Comparison of ENCODE assay signal across 24 cellular contexts in the genomic region with DNA sequence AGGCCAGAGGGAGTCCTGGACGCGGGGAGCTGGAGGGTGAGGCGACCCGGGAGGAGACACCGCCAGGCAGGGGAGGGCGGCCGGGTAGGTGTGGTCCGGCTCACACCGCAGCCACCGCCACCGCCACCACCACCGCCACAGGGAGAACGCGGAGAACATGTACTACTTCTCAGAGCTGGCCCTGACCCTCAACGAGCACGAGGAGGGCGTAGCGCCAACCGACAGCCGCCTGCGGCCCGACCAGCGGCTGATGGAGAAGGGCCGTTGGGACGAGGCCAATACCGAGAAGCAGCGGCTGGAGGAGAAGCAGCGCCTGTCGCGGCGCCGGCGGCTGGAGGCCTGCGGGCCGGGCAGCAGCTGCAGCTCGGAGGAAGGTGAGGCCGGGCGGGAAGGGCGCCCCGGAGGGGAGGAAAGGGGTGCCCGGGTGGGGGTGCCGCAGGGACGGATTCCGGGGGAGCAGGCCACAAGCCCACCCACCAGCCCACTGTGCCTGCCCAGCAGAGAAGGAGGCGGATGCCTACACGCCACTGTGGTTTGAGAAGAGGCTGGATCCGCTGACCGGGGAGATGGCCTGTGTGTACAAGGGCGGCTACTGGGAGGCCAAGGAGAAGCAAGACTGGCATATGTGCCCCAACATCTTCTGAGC.
"Had no signal": no experiment of that assay in that cellular context is flagged by ENCODE, and none has a peak within 500 bp of the region (broad histone marks: within the 10 kb centered on the region; RNA-seq: fewer than 3 reads in every experiment).

No MANE protein-coding gene starts in this region.

- H3K36me3 ChIP-seq: vagina had no signal

- H3K4me3 ChIP-seq: coronary artery, spleen, thoracic aorta, vagina had no signal

- H3K4me3 Mint-ChIP-seq: activated T-cell treated with anti-CD3 and anti-CD28 coated beads, Interleukin-2, amount 50 U/mL, for 72 hours; effector memory CD8-positive, alpha-beta T cell; immature natural killer cell; memory B cell; naive thymus-derived CD4-positive, alpha-beta T cell had no signal

- H3K27ac ChIP-seq: coronary artery, spleen, thoracic aorta, vagina, VCaP had no signal

- H3K27me3 Mint-ChIP-seq: effector memory CD8-positive, alpha-beta T cell; memory B cell; naive thymus-derived CD4-positive, alpha-beta T cell had no signal

- H3K9me3 Mint-ChIP-seq: activated naive CD4-positive, alpha-beta T cell treated with anti-CD3 and anti-CD28 coated beads, Interleukin-2, amount 50 U/mL, for 72 hours; activated T-cell treated with anti-CD3 and anti-CD28 coated beads, Interleukin-2, amount 50 U/mL, for 72 hours; effector memory CD8-positive, alpha-beta T cell; immature natural killer cell; memory B cell had no signal

- H3K27ac Mint-ChIP-seq: activated naive CD4-positive, alpha-beta T cell treated with anti-CD3 and anti-CD28 coated beads, Interleukin-2, amount 50 U/mL, for 72 hours; activated T-cell treated with anti-CD3 and anti-CD28 coated beads, Interleukin-2, amount 50 U/mL, for 72 hours; effector memory CD8-positive, alpha-beta T cell; immature natural killer cell; memory B cell had no signal

- ATAC-seq: activated naive CD4-positive, alpha-beta T cell treated with anti-CD3 and anti-CD28 coated beads, Interleukin-2, amount 50 U/mL, for 72 hours; activated T-cell treated with anti-CD3 and anti-CD28 coated beads, Interleukin-2, amount 50 U/mL, for 72 hours; effector memory CD8-positive, alpha-beta T cell; naive thymus-derived CD4-positive, alpha-beta T cell; right cardiac atrium; stimulated activated naive CD8-positive, alpha-beta T cell treated with anti-CD3 and anti-CD28 coated beads, Interleukin-15, Interleukin-2, amounts not matched to agents 100 U/mL and 50 U/mL, for 24 hours had no signal

- H3K9me3 ChIP-seq: thoracic aorta, vagina had no signal

- H3K4me1 Mint-ChIP-seq: immature natural killer cell had no signal

- H3K27me3 ChIP-seq: spleen, vagina had no signal

- H3K4me1 ChIP-seq: vagina had no signal

- DNase-seq: activated CD4-positive, alpha-beta T cell treated with anti-CD3 and anti-CD28 coated beads for 4 hours; activated CD4-positive, alpha-beta T cell treated with anti-CD3 and anti-CD28 coated beads, Interleukin-2, amount 50 U/mL, for 48 hours; activated naive CD4-positive, alpha-beta T cell; activated T-cell treated with anti-CD3 and anti-CD28 coated beads for 4 hours; activated T-cell treated with anti-CD3 and anti-CD28 coated beads, Interleukin-2, amount 50 U/mL, for 72 hours; cerebellar nuclear complex; effector memory CD8-positive, alpha-beta T cell; foreskin fibroblast; hippocampal formation; immature natural killer cell; midbrain; naive thymus-derived CD4-positive, alpha-beta T cell; nucleus accumbens; right cardiac atrium; spleen; stimulated activated CD4-positive, alpha-beta T cell treated with anti-CD3 and anti-CD28 coated beads, Interleukin-2, amount 100 ng/mL, for 48 hours; stimulated activated naive CD8-positive, alpha-beta T cell treated with anti-CD3 and anti-CD28 coated beads, Interleukin-15, Interleukin-2, amounts not matched to agents 100 U/mL and 50 U/mL, for 24 hours; trophoblast cell had no signal
